7 cellular contexts compared by ENCODE assay signal in genomic region chr3:104445277-104445919, GRCh38.
DNase-seq lines count a peak whose midpoint lies in the region; ATAC-seq and TF ChIP-seq lines count a peak whose summit lies in the region.
"Not testable (repeated sequence)": the region's sequence is repeated elsewhere in the genome, so short reads cannot be mapped to it uniquely, and the experiment has no call there.

No MANE protein-coding gene starts in this region.

- H3K4me3 ChIP-seq in RWPE2 (ENCODE audit: severe bottlenecking): not testable (repeated sequence)
- H3K4me3 ChIP-seq in kidney epithelial cell (ENCODE audit: low read depth, low read length): peak overlapping the region; percentile 13

- H3K27me3 ChIP-seq in RWPE2 (ENCODE audit: insufficient read depth, poor library complexity, severe bottlenecking); kidney epithelial cell (ENCODE audit: control insufficient read depth, insufficient read depth, low read length): not testable (repeated sequence)

- peak overlapping the region; percentile 16 for H3K27ac ChIP-seq in RWPE2 (ENCODE audit: poor library complexity, severe bottlenecking)
- peak overlapping the region; percentile 12 for H3K27ac ChIP-seq in epithelial cell of prostate

- H3K36me3 ChIP-seq in ES-I3 (ENCODE audit: insufficient read depth, low read length); RWPE2 (ENCODE audit: low read depth); kidney epithelial cell (ENCODE audit: control insufficient read depth, insufficient read depth, low read length): not testable (repeated sequence)

- TF ChIP-seq CTCF in RWPE2 (IDR thresholded peaks at IDR 0.05; ENCODE audit: poor library complexity, severe bottlenecking); kidney epithelial cell (IDR thresholded peaks at IDR 0.05; ENCODE audit: insufficient read depth, low read length, poor library complexity, severe bottlenecking): not testable (repeated sequence)

- peaks cover 21% of the 10 kb centered on the region; the same call in 1 of the 2 replicates for H3K9me3 ChIP-seq in ES-I3 (ENCODE audit: control insufficient read depth, insufficient read depth, low read length)
- H3K9me3 ChIP-seq in RWPE2 (ENCODE audit: severe bottlenecking): not testable (repeated sequence)

- not testable (repeated sequence) for H3K4me1 ChIP-seq in ES-I3 (ENCODE audit: insufficient read depth, low read length); RWPE2 (ENCODE audit: insufficient read depth, poor library complexity, severe bottlenecking)

- peak overlapping the region; percentile 58 for H3K9ac ChIP-seq in ES-I3 (ENCODE audit: low read depth, low read length)

- DNase-seq in A172 (ENCODE audit: low spot score) (peak; percentile 70), HT1080 (ENCODE audit: low read depth) (peak; percentile 85), M059J (ENCODE audit: low read depth) (peak; percentile 34)
- not testable (repeated sequence) for DNase-seq in RWPE2 (ENCODE audit: low spot score); epithelial cell of prostate (ENCODE audit: low read depth, low spot score); kidney epithelial cell (ENCODE audit: low read depth)

- ATAC-seq in RWPE2 (ENCODE audit: low read depth): not testable (repeated sequence)
